ENCODE assay signal across 14 cellular contexts in the genomic region with DNA sequence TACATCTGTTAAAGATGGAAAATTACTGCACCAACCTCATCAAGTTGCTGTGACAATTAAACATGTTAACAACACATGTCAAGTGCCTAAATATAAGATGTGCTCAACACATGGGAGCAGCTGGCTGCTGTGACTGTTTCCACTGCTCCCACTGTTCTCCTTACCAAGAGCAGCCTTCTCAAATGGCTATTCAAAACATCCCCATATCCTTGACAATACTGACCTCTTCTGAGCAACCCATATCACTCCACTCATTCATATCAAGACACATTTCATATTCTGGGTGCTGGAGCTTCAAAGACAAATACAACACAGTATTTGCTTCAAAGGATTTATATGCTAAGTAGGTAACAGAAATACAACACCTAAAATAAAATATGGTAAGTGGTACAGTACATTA.
DNase-seq lines count a peak whose midpoint lies in the region; ATAC-seq, FAIRE-seq and TF ChIP-seq lines count a peak whose summit lies in the region.
"Had no signal": no experiment of that assay in that cellular context is flagged by ENCODE, and none has a peak within 500 bp of the region (broad histone marks: within the 10 kb centered on the region; RNA-seq: fewer than 3 reads in every experiment).

No MANE protein-coding gene starts in this region.

- TF ChIP-seq CTCF in GM13976 (IDR thresholded peaks at IDR 0.05; ENCODE audit: borderline replicate concordance, control extremely low read depth, extremely low read depth, insufficient read depth, missing control alignments) (no peak), OCI-LY7 (conservative IDR thresholded peaks at IDR 0.05; ENCODE audit: low read length) (peak; percentile 41)

- DNase-seq in AG08396 (ENCODE audit: low spot score), result peak; percentile 4
- peak; percentile 27 for DNase-seq in GM13976 (ENCODE audit: low spot score)
- DNase-seq in OCI-LY7 (ENCODE audit: low spot score), result peak; percentile 4
- peak; percentile 8 to 27 for DNase-seq in frontal cortex (ENCODE audit: low spot score in 2 of 2)
- DNase-seq in naive thymus-derived CD8-positive, alpha-beta T cell, result no peak
- DNase-seq in Karpas-422, result no peak
- DNase-seq in mucosa of gallbladder (ENCODE audit: low spot score), result no peak
- no peak for DNase-seq in GM19239 (ENCODE audit: insufficient read length, low spot score)
- DNase-seq: activated CD4-positive, alpha-beta T cell treated with anti-CD3 and anti-CD28 coated beads for 1 hour; KG1; stimulated activated CD8-positive, alpha-beta memory T cell treated with anti-CD3 and anti-CD28 coated beads, Interleukin-4, amount 100 ng/mL, for 48 hours had no signal

- no peak overlapping the region for H3K27ac Mint-ChIP-seq in naive thymus-derived CD8-positive, alpha-beta T cell

- H3K4me1 ChIP-seq in OCI-LY7 (ENCODE audit: insufficient read depth, low read length, poor library complexity, severe bottlenecking) (peaks cover 26% of the 10 kb centered on the region), Karpas-422 (ENCODE audit: low read length) (peaks cover 10% of the 10 kb centered on the region)

- FAIRE-seq in frontal cortex (lab: Jason Lieb, UNC) (peak; percentile 56), GM19239 (lab: Jason Lieb, UNC) (no peak)

- peaks cover 17 to 30% (median 23%) of the 10 kb centered on the region in 4 donors for H3K4me1 Mint-ChIP-seq in naive thymus-derived CD8-positive, alpha-beta T cell

- POLR2A ChIA-PET in OCI-LY7 (lab: Charles Lee), result interaction anchor here (0.5 kb wide), 1 partner anchor 42 kb away, joined by 4 read pairs; no protein-coding TSS in a partner anchor
- POLR2A ChIA-PET in naive thymus-derived CD8-positive, alpha-beta T cell (lab: Charles Lee), result no interaction called here

- H3K27me3 ChIP-seq in Karpas-422 (ENCODE audit: low read length), result no peaks in the 10 kb centered on the region
- H3K27me3 ChIP-seq: BLaER1 treated with 17β-estradiol and CSF1 and Interleukin-3, amounts not matched to agents 10 nM and 100 nM had no signal

- intact Hi-C loops in OCI-LY7 (cut with micrococcal nuclease; ENCODE audit: unreplicated experiment), result no loop called here

- H3K9me3 ChIP-seq in OCI-LY7 (ENCODE audit: low read length) (no peaks in the 10 kb centered on the region), Karpas-422 (ENCODE audit: low read length) (no peaks in the 10 kb centered on the region)
- H3K9me3 ChIP-seq: HAP-1 had no signal

- H3K27ac ChIP-seq in OCI-LY7 (ENCODE audit: low read depth, low read length, poor library complexity, severe bottlenecking) (no peak overlapping the region), Karpas-422 (ENCODE audit: low read length) (no peak overlapping the region)

- H3K9me2 ChIP-seq in OCI-LY7 (ENCODE audit: insufficient read depth, low read length) (no peaks in the 10 kb centered on the region), Karpas-422 (replicated peaks; ENCODE audit: insufficient read depth, low read length) (no peaks in the 10 kb centered on the region)

- peaks cover 42% of the 10 kb centered on the region for H3K36me3 ChIP-seq in OCI-LY7 (ENCODE audit: insufficient read depth, low read length)
- peaks cover 7% of the 10 kb centered on the region; the same call in 1 of the 2 replicates for H3K36me3 ChIP-seq in Karpas-422 (ENCODE audit: insufficient read depth, low read length)

- no TSS peak for BruUV-seq in OCI-LY7 (replicated peaks; lab: Mats Ljungman, UMichigan)

- H4K20me1 ChIP-seq in OCI-LY7 (ENCODE audit: insufficient read depth, low read length) (no peaks in the 10 kb centered on the region), Karpas-422 (ENCODE audit: insufficient read depth, low read depth, low read length) (no peaks in the 10 kb centered on the region)

- H3K27me3 Mint-ChIP-seq in naive thymus-derived CD8-positive, alpha-beta T cell, result no peaks in the 10 kb centered on the region

- no peaks in the 10 kb centered on the region for H3K9me3 Mint-ChIP-seq in naive thymus-derived CD8-positive, alpha-beta T cell
- H3K9me3 Mint-ChIP-seq: neural crest cell had no signal

- H3K9ac ChIP-seq in Karpas-422 (ENCODE audit: low read length), result no peak overlapping the region
- H3K9ac ChIP-seq: BLaER1 treated with 17β-estradiol and CSF1 and Interleukin-3, amounts not matched to agents 10 nM and 100 nM had no signal

- H3K79me2 ChIP-seq in OCI-LY7 (ENCODE audit: insufficient read depth, low read depth, low read length) (peaks cover 6% of the 10 kb centered on the region; the same call in 1 of the 2 replicates), Karpas-422 (ENCODE audit: low read length) (peaks cover 79% of the 10 kb centered on the region)

- H3K4me3 Mint-ChIP-seq in naive thymus-derived CD8-positive, alpha-beta T cell, result no peak overlapping the region
- H3K4me3 Mint-ChIP-seq: neural crest cell had no signal

- in situ Hi-C loops in GM13976 (cut with MboI; ENCODE audit: low sequenced_read_pairs, unreplicated experiment), result no loop called here

- H2AFZ ChIP-seq in OCI-LY7 (ENCODE audit: low read length) (no peak overlapping the region), Karpas-422 (ENCODE audit: low read length) (no peak overlapping the region)

- H3K4me3 ChIP-seq in OCI-LY7 (ENCODE audit: low read depth, low read length, poor library complexity, severe bottlenecking), result no peak overlapping the region
- H3K4me3 ChIP-seq in Karpas-422 (ENCODE audit: low read length), result no peak overlapping the region
- H3K4me3 ChIP-seq: BLaER1 treated with 17β-estradiol and CSF1 and Interleukin-3, amounts not matched to agents 10 nM and 100 nM; HAP-1 had no signal

- no peak overlapping the region for H3K4me2 ChIP-seq in OCI-LY7 (ENCODE audit: low read length)
- H3K4me2 ChIP-seq in Karpas-422 (ENCODE audit: low read depth, low read length, poor library complexity, severe bottlenecking), result no peak overlapping the region
- H3K4me2 ChIP-seq: BLaER1 treated with 17β-estradiol and CSF1 and Interleukin-3, amounts not matched to agents 10 nM and 100 nM had no signal

- CTCF ChIA-PET in OCI-LY7 (lab: Charles Lee; ENCODE audit: unreplicated experiment), result no interaction called here

- ATAC-seq in naive thymus-derived CD8-positive, alpha-beta T cell, result no peak

- H3K36me3 Mint-ChIP-seq in naive thymus-derived CD8-positive, alpha-beta T cell, result peaks cover 37 to 91% (median 72%) of the 10 kb centered on the region in 3 donors

Comparison
In these comparisons a context has a peak if more than half of its experiments do, and no peak if none do; other contexts are left out.
1. DNase-seq: peak in AG08396 (single experiment), GM13976 (single experiment), OCI-LY7 (single experiment) and frontal cortex (2 of 2); none in naive thymus-derived CD8-positive, alpha-beta T cell (0 of 10), Karpas-422 (single experiment), mucosa of gallbladder (single experiment) and GM19239 (single experiment).